Comparison of ENCODE assay signal across 2 cellular contexts in the genomic region with DNA sequence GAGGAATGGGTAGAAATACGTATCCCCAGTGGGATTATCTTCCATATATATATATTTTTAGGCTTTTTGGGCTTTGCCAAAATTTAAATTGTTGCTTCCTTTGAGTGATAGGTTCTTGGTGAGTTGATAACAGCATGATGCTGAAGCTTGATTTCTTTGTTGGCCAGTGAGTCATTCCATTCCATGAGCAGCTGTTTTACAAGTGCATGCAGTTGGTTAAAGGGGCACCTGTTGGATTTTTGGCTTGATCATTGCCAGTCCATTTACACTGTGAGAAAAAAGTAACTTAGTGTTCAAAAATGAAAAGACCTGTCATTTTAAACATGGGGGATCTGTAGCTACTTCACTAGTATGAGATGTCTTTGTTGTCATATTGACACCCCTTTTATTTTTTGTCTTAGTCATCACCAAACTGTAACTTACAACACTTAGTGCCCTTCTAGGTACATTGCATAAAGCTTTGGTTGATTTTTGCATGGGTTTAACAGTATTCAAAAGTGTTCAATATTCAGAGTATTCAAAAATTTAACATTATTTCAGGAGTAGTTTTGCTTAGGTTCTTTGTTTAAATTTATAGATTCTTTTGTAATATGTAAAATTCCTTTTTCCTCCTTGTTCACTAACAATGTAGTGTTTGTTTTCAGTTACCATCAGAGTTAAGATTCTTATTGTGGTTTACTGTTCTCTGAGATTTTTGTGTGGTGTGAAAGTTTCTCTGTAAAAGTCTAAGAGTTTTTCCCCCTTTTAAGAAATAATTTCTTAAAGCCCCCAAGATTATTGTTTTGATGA.
A peak's percentile ranks its signal among the peaks of the same experiment; 100 is the strongest.
TF ChIP-seq lines count a peak whose summit lies in the region.

No MANE protein-coding gene starts in this region.

TF ChIP-seq in K562, 482 proteins besides CTCF, POLR2A, EP300 and RAD21:
- TF ChIP-seq, protein P1, sequence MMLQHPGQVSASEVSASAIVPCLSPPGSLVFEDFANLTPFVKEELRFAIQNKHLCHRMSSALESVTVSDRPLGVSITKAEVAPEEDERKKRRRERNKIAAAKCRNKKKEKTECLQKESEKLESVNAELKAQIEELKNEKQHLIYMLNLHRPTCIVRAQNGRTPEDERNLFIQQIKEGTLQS (IDR thresholded peaks at IDR 0.05), result peak; percentile 50; the same call in 1 of the 2 replicates
- TF ChIP-seq, protein P1 (CRISPR knock-in tag; conservative IDR thresholded peaks at IDR 0.05), result no peak
- TF ChIP-seq FOSL1 (tag; conservative IDR thresholded peaks at IDR 0.05) (peak; percentile 61), ZNF316 (IDR thresholded peaks at IDR 0.05) (peak; percentile 31), HLTF (IDR thresholded peaks at IDR 0.05) (no peak), EHMT2 (IDR thresholded peaks at IDR 0.05) (0 out of 2 replicates have a peak, but pooled peaks have one; percentile 42), CBFA2T3 (IDR thresholded peaks at IDR 0.05) (0 out of 2 replicates have a peak, but pooled peaks have one; percentile 26), SMARCC2 (IDR thresholded peaks at IDR 0.05; ENCODE audit: low read depth) (no peak), NFE2 (IDR thresholded peaks at IDR 0.05; ENCODE audit: low read depth) (0 out of 2 replicates have a peak, but pooled peaks have one; percentile 2), C11orf30 (IDR thresholded peaks at IDR 0.05; ENCODE audit: low read depth) (0 out of 2 replicates have a peak, but pooled peaks have one; percentile 16), JUND (IDR thresholded peaks at IDR 0.05; ENCODE audit: borderline replicate concordance, low read depth, low read length) (peak; percentile 61; the same call in 1 of the 2 replicates), JUND (tag; IDR thresholded peaks at IDR 0.05; ENCODE audit: borderline replicate concordance, low read depth, low read length) (peak; percentile 41; the same call in 2 of the 3 replicates)

TF ChIP-seq in HepG2, 621 proteins besides CTCF, POLR2A, EP300 and RAD21:
- TF ChIP-seq, protein P2, sequence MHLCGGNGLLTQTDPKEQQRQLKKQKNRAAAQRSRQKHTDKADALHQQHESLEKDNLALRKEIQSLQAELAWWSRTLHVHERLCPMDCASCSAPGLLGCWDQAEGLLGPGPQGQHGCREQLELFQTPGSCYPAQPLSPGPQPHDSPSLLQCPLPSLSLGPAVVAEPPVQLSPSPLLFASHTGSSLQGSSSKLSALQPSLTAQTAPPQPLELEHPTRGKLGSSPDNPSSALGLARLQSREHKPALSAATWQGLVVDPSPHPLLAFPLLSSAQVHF (CRISPR knock-in tag; IDR thresholded peaks at IDR 0.05), result no peak
- TF ChIP-seq, protein P3, sequence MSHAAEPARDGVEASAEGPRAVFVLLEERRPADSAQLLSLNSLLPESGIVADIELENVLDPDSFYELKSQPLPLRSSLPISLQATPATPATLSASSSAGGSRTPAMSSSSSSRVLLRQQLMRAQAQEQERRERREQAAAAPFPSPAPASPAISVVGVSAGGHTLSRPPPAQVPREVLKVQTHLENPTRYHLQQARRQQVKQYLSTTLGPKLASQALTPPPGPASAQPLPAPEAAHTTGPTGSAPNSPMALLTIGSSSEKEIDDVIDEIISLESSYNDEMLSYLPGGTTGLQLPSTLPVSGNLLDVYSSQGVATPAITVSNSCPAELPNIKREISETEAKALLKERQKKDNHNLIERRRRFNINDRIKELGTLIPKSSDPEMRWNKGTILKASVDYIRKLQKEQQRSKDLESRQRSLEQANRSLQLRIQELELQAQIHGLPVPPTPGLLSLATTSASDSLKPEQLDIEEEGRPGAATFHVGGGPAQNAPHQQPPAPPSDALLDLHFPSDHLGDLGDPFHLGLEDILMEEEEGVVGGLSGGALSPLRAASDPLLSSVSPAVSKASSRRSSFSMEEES (CRISPR knock-in tag; IDR thresholded peaks at IDR 0.05), result no peak
- no peak for TF ChIP-seq SMAD3 (CRISPR knock-in tag; IDR thresholded peaks at IDR 0.05)
- no peak for TF ChIP-seq DNMT3B (CRISPR knock-in tag; conservative IDR thresholded peaks at IDR 0.05)
- no peak for TF ChIP-seq IKZF4 (CRISPR knock-in tag; IDR thresholded peaks at IDR 0.05; ENCODE audit: borderline replicate concordance, low read depth, not compliant biosample characterization)
- no peak for TF ChIP-seq HNRNPK (IDR thresholded peaks at IDR 0.05; ENCODE audit: low read depth, low read length, poor library complexity, severe bottlenecking)
- TF ChIP-seq KLF11 (CRISPR knock-in tag; IDR thresholded peaks at IDR 0.05), result no peak
- TF ChIP-seq ZNF569 (CRISPR knock-in tag; IDR thresholded peaks at IDR 0.05; ENCODE audit: borderline replicate concordance), result no peak
- TF ChIP-seq JARID2 (CRISPR knock-in tag; IDR thresholded peaks at IDR 0.05; ENCODE audit: insufficient replicate concordance), result no peak
- no peak for TF ChIP-seq JUN (CRISPR knock-in tag; IDR thresholded peaks at IDR 0.05)
- no peak for TF ChIP-seq CEBPG (CRISPR knock-in tag; IDR thresholded peaks at IDR 0.05)
- TF ChIP-seq JUND (CRISPR knock-in tag; IDR thresholded peaks at IDR 0.05), result no peak
- no peak for TF ChIP-seq FOXP1 (IDR thresholded peaks at IDR 0.05)
- no peak for TF ChIP-seq FOXP1 (CRISPR knock-in tag; IDR thresholded peaks at IDR 0.05)
- TF ChIP-seq ZNF878 (CRISPR knock-in tag; IDR thresholded peaks at IDR 0.05), result no peak
TF ChIP-seq in HepG2: peak in this region for 0.
